ENCODE assay signal across 8 cellular contexts in the genomic region with DNA sequence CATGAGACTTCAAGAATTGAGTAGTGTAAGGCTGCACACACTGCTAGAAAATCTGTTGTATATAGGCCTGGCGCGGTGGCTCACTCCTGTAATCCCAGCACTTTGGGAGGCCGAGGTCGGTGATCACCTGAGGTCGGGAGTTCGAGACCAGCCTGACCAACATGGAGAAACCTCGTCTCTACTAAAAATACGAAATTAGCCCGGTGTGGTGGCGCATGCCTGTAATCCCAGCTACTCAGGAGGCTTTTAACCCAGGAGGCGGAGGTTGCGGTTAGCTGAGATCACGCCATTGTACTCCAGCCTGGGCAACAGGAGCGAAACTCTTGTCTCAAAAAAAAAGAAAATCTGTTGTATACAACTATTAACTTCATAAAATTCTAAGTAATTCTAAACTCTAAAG. TPM values are rescaled to one million over a fixed set of nuclear protein-coding genes. Genes with fewer than 3 reads are reported as not detected.
A peak's percentile ranks its signal among the peaks of the same experiment; 100 is the strongest.
DNase-seq lines count a peak whose midpoint lies in the region; ATAC-seq and TF ChIP-seq lines count a peak whose summit lies in the region.
"Not testable (repeated sequence)": the region's sequence is repeated elsewhere in the genome, so short reads cannot be mapped to it uniquely, and the experiment has no call there.

No MANE protein-coding gene starts in this region.

- CTCF ChIA-PET in AG04449 (lab: Yijun Ruan, JAX): interaction anchor here (0.5 kb wide), 1 partner anchor 37 kb away, joined by 3 read pairs; no protein-coding TSS in a partner anchor

- not testable (repeated sequence) for H3K36me3 ChIP-seq in HAP-1 (replicated peaks); heart left ventricle
- H3K36me3 ChIP-seq in RWPE2 (ENCODE audit: low read depth): peaks cover 16% of the 10 kb centered on the region

- not testable (repeated sequence) for H3K9me3 Mint-ChIP-seq in activated T-helper 17 cell treated with anti-CD3 and anti-CD28 coated beads, Interleukin-2, amount 50 U/mL, for 72 hours; naive thymus-derived CD8-positive, alpha-beta T cell

- in situ Hi-C loops in HAP-1 (cut with MboI; ENCODE audit: low sequenced_read_pairs): not testable (repeated sequence)

- TF ChIP-seq POLR2A in heart left ventricle (IDR thresholded peaks at IDR 0.05): not testable (repeated sequence)

- H3K4me3 ChIP-seq in AG04449 (ENCODE audit: low read depth, low read length): peak overlapping the region; percentile 83
- peak overlapping the region; percentile 70 for H3K4me3 ChIP-seq in HAP-1
- H3K4me3 ChIP-seq in RWPE2 (ENCODE audit: severe bottlenecking): peak overlapping the region; percentile 82
- H3K4me3 ChIP-seq in coronary artery: peak overlapping the region; percentile 83
- H3K4me3 ChIP-seq in heart left ventricle: peak overlapping the region in 9 of 12 donors; percentile 75 to 95 (median 83)
- H3K4me3 ChIP-seq in skin epidermis: peak overlapping the region in 6 of 7 experiments; percentile 60 to 84 (median 72)

- TF ChIP-seq CTCF in AG04449 (IDR thresholded peaks at IDR 0.05; ENCODE audit: insufficient read depth, low read length, missing control alignments); RWPE2 (IDR thresholded peaks at IDR 0.05; ENCODE audit: poor library complexity, severe bottlenecking); coronary artery (IDR thresholded peaks at IDR 0.05); heart left ventricle (IDR thresholded peaks at IDR 0.05): not testable (repeated sequence)

- peaks cover 12% of the 10 kb centered on the region for H3K4me1 Mint-ChIP-seq in activated T-helper 17 cell treated with anti-CD3 and anti-CD28 coated beads, Interleukin-2, amount 50 U/mL, for 72 hours
- H3K4me1 Mint-ChIP-seq in naive thymus-derived CD8-positive, alpha-beta T cell: peaks cover 14 to 72% (median 56%) of the 10 kb centered on the region in 4 donors

- POLR2A ChIA-PET in AG04449 (lab: Yijun Ruan, JAX): interaction anchor here (1.2 kb wide), 1 partner anchor 140 kb away, joined by 4 read pairs; no protein-coding TSS in a partner anchor
- POLR2A ChIA-PET in naive thymus-derived CD8-positive, alpha-beta T cell (lab: Charles Lee): not testable (repeated sequence)

- peaks cover 59% of the 10 kb centered on the region for H3K36me3 Mint-ChIP-seq in activated T-helper 17 cell treated with anti-CD3 and anti-CD28 coated beads, Interleukin-2, amount 50 U/mL, for 72 hours (ENCODE audit: low read depth)
- H3K36me3 Mint-ChIP-seq in naive thymus-derived CD8-positive, alpha-beta T cell: peaks cover 0 to 12% (median 0%) of the 10 kb centered on the region in 3 donors

- not testable (repeated sequence) for H3K9me3 ChIP-seq in HAP-1; RWPE2 (ENCODE audit: severe bottlenecking); heart left ventricle

- DNase-seq in AG04449 (ENCODE audit: low read depth, low spot score); HAP-1 (ENCODE audit: low spot score in 2 of 2); RWPE2 (ENCODE audit: low spot score); coronary artery (ENCODE audit: low spot score); heart left ventricle; naive thymus-derived CD8-positive, alpha-beta T cell: not testable (repeated sequence)

- H3K27ac Mint-ChIP-seq in activated T-helper 17 cell treated with anti-CD3 and anti-CD28 coated beads, Interleukin-2, amount 50 U/mL, for 72 hours: not testable (repeated sequence)
- H3K27ac Mint-ChIP-seq in naive thymus-derived CD8-positive, alpha-beta T cell: peak overlapping the region in 5 of 10 donors; percentile 17 to 95 (median 49)

- 89 to 96% (median 95%) methylated on average over 14 of the region's 14 CpGs for WGBS in heart left ventricle, 4 donors

- not testable (repeated sequence) for ATAC-seq in RWPE2 (ENCODE audit: low read depth); activated T-helper 17 cell treated with anti-CD3 and anti-CD28 coated beads, Interleukin-2, amount 50 U/mL, for 72 hours (replicated peaks); heart left ventricle; naive thymus-derived CD8-positive, alpha-beta T cell

- intact Hi-C loops in heart left ventricle (cut with DNase I): loop anchor here in 3 of 10 donors (10.0 kb wide), 3 partner anchors 58 to 98 kb away; no protein-coding TSS in a partner anchor

- H3K27me3 ChIP-seq in HAP-1 (ENCODE audit: low read depth); RWPE2 (ENCODE audit: insufficient read depth, poor library complexity, severe bottlenecking); heart left ventricle: not testable (repeated sequence)

- peak overlapping the region; percentile 99 for H3K4me3 Mint-ChIP-seq in activated T-helper 17 cell treated with anti-CD3 and anti-CD28 coated beads, Interleukin-2, amount 50 U/mL, for 72 hours
- H3K4me3 Mint-ChIP-seq in naive thymus-derived CD8-positive, alpha-beta T cell: peak overlapping the region; percentile 86 to 99 (median 97)

- peaks cover 41% of the 10 kb centered on the region for H3K4me1 ChIP-seq in HAP-1
- peaks cover 26% of the 10 kb centered on the region for H3K4me1 ChIP-seq in RWPE2 (ENCODE audit: insufficient read depth, poor library complexity, severe bottlenecking)
- peaks cover 2 to 70% (median 40%) of the 10 kb centered on the region in 12 donors for H3K4me1 ChIP-seq in heart left ventricle

- H3K27ac ChIP-seq in RWPE2 (ENCODE audit: poor library complexity, severe bottlenecking); coronary artery; heart left ventricle; skin epidermis: not testable (repeated sequence)

- not testable (repeated sequence) for H3K27me3 Mint-ChIP-seq in activated T-helper 17 cell treated with anti-CD3 and anti-CD28 coated beads, Interleukin-2, amount 50 U/mL, for 72 hours; naive thymus-derived CD8-positive, alpha-beta T cell

RNA-seq across cellular contexts. Expression of gene CUL3, which starts 2.1 kb away (rescaled TPM):
- total RNA-seq in activated T-helper 17 cell treated with anti-CD3 and anti-CD28 coated beads, Interleukin-2, amount 50 U/mL, for 72 hours: 100 to 1,000 TPM in 1 of 2 donors, 10 to 100 TPM in 1; 96.1 to 128 TPM
- total RNA-seq in heart left ventricle: 10 to 100 TPM; 54.6 to 82.7 (median 71.5) TPM
- polyA plus RNA-seq in heart left ventricle: 10 to 100 TPM; 81.3 to 87.0 TPM
- total RNA-seq in naive thymus-derived CD8-positive, alpha-beta T cell: 10 to 100 TPM; 96.5 to 96.8 TPM
- 10 to 100 TPM; 20.0 to 57.0 (median 26.1) TPM for polyA plus RNA-seq in naive thymus-derived CD8-positive, alpha-beta T cell
